Comparison of ENCODE assay signal across 17 cellular contexts in the genomic region with DNA sequence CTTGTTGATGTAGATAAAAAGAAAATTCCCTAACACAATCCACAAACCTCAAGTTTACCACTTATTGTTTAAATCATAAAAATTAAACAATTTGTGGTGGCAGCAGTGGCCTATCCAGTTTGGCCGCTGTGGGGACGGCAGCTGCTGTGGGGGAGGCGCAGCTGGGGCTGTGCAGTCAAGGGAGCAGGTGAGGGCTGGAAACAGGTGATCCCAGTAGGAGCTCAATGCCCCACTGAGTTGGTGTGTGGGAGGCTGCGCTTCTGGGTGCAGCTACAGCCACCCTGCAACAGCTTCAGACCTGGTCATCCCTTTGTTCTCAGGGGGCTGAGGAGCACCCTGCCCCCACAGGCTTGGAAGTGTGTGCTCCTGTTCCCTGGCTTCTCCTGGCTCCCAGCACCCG.
DNase-seq lines count a peak whose midpoint lies in the region; ATAC-seq and TF ChIP-seq lines count a peak whose summit lies in the region.
"Had no signal": no experiment of that assay in that cellular context is flagged by ENCODE, and none has a peak within 500 bp of the region (broad histone marks: within the 10 kb centered on the region; RNA-seq: fewer than 3 reads in every experiment).

No MANE protein-coding gene starts in this region.

- peaks cover 4% of the 10 kb centered on the region for H3K9me3 Mint-ChIP-seq in activated CD8-positive, alpha-beta T cell treated with anti-CD3 and anti-CD28 coated beads, Interleukin-2, amount 10 ng/mL, durations not matched to agents 7 days and 5 days (ENCODE audit: insufficient read depth)
- H3K9me3 Mint-ChIP-seq: IgD-negative memory B cell had no signal

- H3K4me3 ChIP-seq in SJCRH30 (no peak overlapping the region), upper lobe of right lung (no peak overlapping the region)
- H3K4me3 ChIP-seq: BLaER1 treated with 17β-estradiol and CSF1 and Interleukin-3, amounts not matched to agents 10 nM and 100 nM; GM23248; HAP-1 had no signal

- no peak overlapping the region for H3K27ac Mint-ChIP-seq in activated CD8-positive, alpha-beta T cell treated with anti-CD3 and anti-CD28 coated beads, Interleukin-2, amount 10 ng/mL, durations not matched to agents 7 days and 5 days
- H3K27ac Mint-ChIP-seq: B cell; CD8-positive, alpha-beta T cell; IgD-negative memory B cell had no signal

- H3K27ac ChIP-seq in SJCRH30, result no peak overlapping the region
- no peak overlapping the region for H3K27ac ChIP-seq in upper lobe of right lung
- H3K27ac ChIP-seq: BLaER1 treated with 17β-estradiol and CSF1 and Interleukin-3, amounts not matched to agents 10 nM and 100 nM; GM23248; HL-60 had no signal

- H3K36me3 ChIP-seq in SJCRH30 (no peaks in the 10 kb centered on the region), upper lobe of right lung (no peaks in the 10 kb centered on the region)
- H3K36me3 ChIP-seq: BLaER1 treated with 17β-estradiol and CSF1 and Interleukin-3, amounts not matched to agents 10 nM and 100 nM; HAP-1 had no signal

- intact Hi-C loops in upper lobe of right lung (cut with DNase I), result no loop called here

- H3K9me3 ChIP-seq in SJCRH30 (replicated peaks) (no peaks in the 10 kb centered on the region), upper lobe of right lung (no peaks in the 10 kb centered on the region)
- H3K9me3 ChIP-seq: HAP-1 had no signal

- POLR2A ChIA-PET in activated CD8-positive, alpha-beta T cell treated with anti-CD3 and anti-CD28 coated beads, Interleukin-2, amount 10 ng/mL, durations not matched to agents 7 days and 5 days (lab: Charles Lee), result no interaction called here

- TF ChIP-seq CTCF in upper lobe of right lung (IDR thresholded peaks at IDR 0.05), result no peak

- H3K4me1 Mint-ChIP-seq in activated CD8-positive, alpha-beta T cell treated with anti-CD3 and anti-CD28 coated beads, Interleukin-2, amount 10 ng/mL, durations not matched to agents 7 days and 5 days (ENCODE audit: low read depth), result no peaks in the 10 kb centered on the region
- H3K4me1 Mint-ChIP-seq: B cell, IgD-negative memory B cell had no signal

- CTCF ChIA-PET in activated CD8-positive, alpha-beta T cell treated with anti-CD3 and anti-CD28 coated beads, Interleukin-2, amount 10 ng/mL, durations not matched to agents 7 days and 5 days (lab: Charles Lee), result no interaction called here

- H3K27me3 Mint-ChIP-seq in activated CD8-positive, alpha-beta T cell treated with anti-CD3 and anti-CD28 coated beads, Interleukin-2, amount 10 ng/mL, durations not matched to agents 7 days and 5 days (ENCODE audit: low read depth), result no peaks in the 10 kb centered on the region
- H3K27me3 Mint-ChIP-seq: B cell, IgD-negative memory B cell had no signal

- peak; percentile 32 for DNase-seq in NCI-H2107 treated with DMSO at 0.1 percent for 48 hours (lab: John Stamatoyannopoulos, UW; ENCODE audit: unreplicated experiment)
- DNase-seq in NCI-H2107 (lab: John Stamatoyannopoulos, UW), result no peak
- peak; percentile 76 for DNase-seq in SJCRH30
- peak; percentile 15 for DNase-seq in left kidney (ENCODE audit: low read depth, low spot score)
- DNase-seq in upper lobe of right lung, result no peak
- no peak for DNase-seq in kidney glomerular epithelial cell (lab: John Stamatoyannopoulos, UW)
- no peak for DNase-seq in activated CD8-positive, alpha-beta T cell treated with anti-CD3 and anti-CD28 coated beads, Interleukin-2, amount 10 ng/mL, durations not matched to agents 7 days and 5 days
- DNase-seq: Calu3; CD8-positive, alpha-beta T cell; GM23248; KG1 had no signal

- ATAC-seq in upper lobe of right lung, result peak; percentile 13
- no peak for ATAC-seq in activated CD8-positive, alpha-beta T cell treated with anti-CD3 and anti-CD28 coated beads, Interleukin-2, amount 10 ng/mL, durations not matched to agents 7 days and 5 days
- no peak for ATAC-seq in HG03457 (IDR thresholded peaks at IDR 0.05; ENCODE audit: unreplicated experiment)
- ATAC-seq: CD8-positive, alpha-beta T cell had no signal

- H3K27me3 ChIP-seq in SJCRH30 (no peaks in the 10 kb centered on the region), upper lobe of right lung (no peaks in the 10 kb centered on the region)
- H3K27me3 ChIP-seq: BLaER1 treated with 17β-estradiol and CSF1 and Interleukin-3, amounts not matched to agents 10 nM and 100 nM had no signal

- H3K4me1 ChIP-seq in SJCRH30 (no peaks in the 10 kb centered on the region), upper lobe of right lung (no peaks in the 10 kb centered on the region)
- H3K4me1 ChIP-seq: BLaER1 treated with 17β-estradiol and CSF1 and Interleukin-3, amounts not matched to agents 10 nM and 100 nM; HAP-1 had no signal

- H3K4me3 Mint-ChIP-seq in activated CD8-positive, alpha-beta T cell treated with anti-CD3 and anti-CD28 coated beads, Interleukin-2, amount 10 ng/mL, durations not matched to agents 7 days and 5 days, result no peak overlapping the region
- H3K4me3 Mint-ChIP-seq: B cell; CD8-positive, alpha-beta T cell; IgD-negative memory B cell had no signal

- H3K36me3 Mint-ChIP-seq in activated CD8-positive, alpha-beta T cell treated with anti-CD3 and anti-CD28 coated beads, Interleukin-2, amount 10 ng/mL, durations not matched to agents 7 days and 5 days (ENCODE audit: low read depth), result no peaks in the 10 kb centered on the region
- H3K36me3 Mint-ChIP-seq: CD8-positive, alpha-beta T cell; IgD-negative memory B cell had no signal

Comparison
In these comparisons a context has a peak if more than half of its experiments do, and no peak if none do; other contexts are left out.
1. DNase-seq: peak in NCI-H2107 treated with DMSO at 0.1 percent for 48 hours (single experiment), SJCRH30 (2 of 2) and left kidney (single experiment); none in NCI-H2107 (single experiment), upper lobe of right lung (single experiment), kidney glomerular epithelial cell (single experiment) and activated CD8-positive, alpha-beta T cell treated with anti-CD3 and anti-CD28 coated beads, Interleukin-2, amount 10 ng/mL, durations not matched to agents 7 days and 5 days (single experiment).